ENCODE assay signal across 9 cellular contexts in the genomic region with DNA sequence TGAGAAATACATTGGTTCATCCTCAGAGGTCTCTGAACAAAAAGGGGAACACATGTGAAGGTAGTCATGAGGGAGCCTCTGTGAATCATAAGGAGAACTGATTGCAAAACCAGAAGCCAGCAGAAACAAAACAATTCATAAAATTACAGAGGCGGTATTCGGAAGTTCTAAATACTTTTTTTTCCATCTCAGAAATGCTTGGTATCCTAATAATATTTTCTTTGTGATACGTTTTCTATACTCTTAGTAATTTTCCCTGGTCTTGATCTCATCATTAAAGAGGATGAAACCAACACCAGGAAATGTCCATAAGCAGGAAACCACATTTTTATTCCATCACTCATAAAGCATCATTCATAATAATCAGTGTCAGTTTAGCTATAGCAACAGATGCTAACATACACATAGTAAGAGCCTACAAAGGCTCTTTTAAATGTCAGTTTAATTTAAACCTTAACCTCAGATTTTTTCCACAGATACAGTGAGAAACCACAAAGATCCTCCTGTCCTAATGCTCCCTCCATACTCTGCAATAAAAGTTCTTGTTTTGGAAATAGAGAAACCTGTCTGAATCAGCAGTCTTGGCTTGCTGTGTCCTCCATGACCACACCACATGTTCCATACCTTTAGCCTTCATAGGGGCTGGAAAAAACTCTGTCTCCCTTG. TPM values are rescaled to one million over a fixed set of nuclear protein-coding genes. Genes with fewer than 3 reads are reported as not detected.
DNase-seq lines count a peak whose midpoint lies in the region; ATAC-seq and TF ChIP-seq lines count a peak whose summit lies in the region.
"Had no signal": no experiment of that assay in that cellular context is flagged by ENCODE, and none has a peak within 500 bp of the region (broad histone marks: within the 10 kb centered on the region; RNA-seq: fewer than 3 reads in every experiment).

No MANE protein-coding gene starts in this region.

- H3K9me3 ChIP-seq in DND-41 (ENCODE audit: insufficient read depth, low read length, severe bottlenecking) (no peaks in the 10 kb centered on the region), adipocyte (ENCODE audit: control insufficient read depth, low read length) (no peaks in the 10 kb centered on the region), transverse colon (no peaks in the 10 kb centered on the region), MG63 (peaks cover 5% of the 10 kb centered on the region; the same call in 1 of the 2 replicates)
- H3K9me3 ChIP-seq: pancreas had no signal

- DNase-seq in DND-41 (no peak), KG1 (lab: John Stamatoyannopoulos, UW) (peak; percentile 50), adipocyte (ENCODE audit: low read depth) (peak; percentile 86), memory B cell (ENCODE audit: low spot score in 2 of 2) (peak in 1 of 2 donors; percentile 16), transverse colon (no peak), middle frontal gyrus (ENCODE audit: extremely low spot score, low spot score) (no peak), MG63 (no peak)
- DNase-seq: pancreas had no signal

- H3K27ac Mint-ChIP-seq in memory B cell = peak overlapping the region; percentile 77

- H2AFZ ChIP-seq in DND-41 (ENCODE audit: low read depth, low read length) = no peak overlapping the region

- no peak for TF ChIP-seq EP300 in transverse colon (IDR thresholded peaks at IDR 0.05; ENCODE audit: low read depth)

- in situ Hi-C loops in transverse colon (cut with MboI; ENCODE audit: low pct_ligation_motif_present in 1 of 4, low pct_unique_long_range_greater_than_20kb in 1 of 4, low sequenced_read_pairs in 3 of 4) = no loop called here

- no peak overlapping the region for H3K4me3 ChIP-seq in DND-41 (ENCODE audit: low read depth in 1 of 2, low read length in 2 of 2)
- H3K4me3 ChIP-seq in adipocyte (ENCODE audit: low read length) = peak overlapping the region; percentile 12
- H3K4me3 ChIP-seq in transverse colon = no peak overlapping the region
- H3K4me3 ChIP-seq in MG63 = no peak overlapping the region
- H3K4me3 ChIP-seq: pancreas had no signal

- H3K9ac ChIP-seq in DND-41 (ENCODE audit: low read depth, low read length) = no peak overlapping the region
- H3K9ac ChIP-seq in adipocyte (ENCODE audit: low read length) = no peak overlapping the region

- H3K27ac ChIP-seq in DND-41 (ENCODE audit: low read length) (no peak overlapping the region), transverse colon (peak overlapping the region in 2 of 4 donors; percentile 42 to 46)

- peaks cover 14% of the 10 kb centered on the region for H3K4me1 Mint-ChIP-seq in memory B cell

- H3K27me3 ChIP-seq in DND-41 (ENCODE audit: insufficient read depth, low read length, poor library complexity) (no peaks in the 10 kb centered on the region), adipocyte (replicated peaks; ENCODE audit: control insufficient read depth, insufficient read depth, low read length) (no peaks in the 10 kb centered on the region), transverse colon (no peaks in the 10 kb centered on the region), MG63 (no peaks in the 10 kb centered on the region)
- H3K27me3 ChIP-seq: pancreas had no signal

- H3K36me3 Mint-ChIP-seq in memory B cell = no peaks in the 10 kb centered on the region

- no peak for TF ChIP-seq CTCF in DND-41 (IDR thresholded peaks at IDR 0.05; ENCODE audit: borderline replicate concordance, extremely low read depth, low read length, poor library complexity, severe bottlenecking)
- TF ChIP-seq CTCF in transverse colon (IDR thresholded peaks at IDR 0.05) = no peak

- no peak overlapping the region for H3K4me2 ChIP-seq in DND-41 (ENCODE audit: insufficient read depth, low read length)

- WGBS in transverse colon (ENCODE audit: low coverage in 1 of 2), 2 donors = 34 to 59% methylated on average over 3 of the region's 3 CpGs

- H3K4me1 ChIP-seq in DND-41 (ENCODE audit: insufficient read depth, low read length) (peaks cover 18% of the 10 kb centered on the region), adipocyte (ENCODE audit: control insufficient read depth, insufficient read depth, low read length) (peaks cover 14% of the 10 kb centered on the region), transverse colon (peaks cover 0 to 13% (median 0%) of the 10 kb centered on the region in 4 donors)

- TF ChIP-seq POLR2A in transverse colon (IDR thresholded peaks at IDR 0.05) = no peak

- H3K79me2 ChIP-seq in DND-41 (ENCODE audit: insufficient read depth, low read length) = no peaks in the 10 kb centered on the region

- H3K36me3 ChIP-seq in DND-41 (ENCODE audit: insufficient read depth, low read length) (no peaks in the 10 kb centered on the region), adipocyte (ENCODE audit: control insufficient read depth, insufficient read depth, low read length, severe bottlenecking) (no peaks in the 10 kb centered on the region), transverse colon (no peaks in the 10 kb centered on the region), MG63 (no peaks in the 10 kb centered on the region)
- H3K36me3 ChIP-seq: pancreas had no signal

- H3K9me3 Mint-ChIP-seq in memory B cell = no peaks in the 10 kb centered on the region

- ATAC-seq in DND-41 (ENCODE audit: insufficient read depth, low read depth) = peak; percentile 95
- peak; percentile 67 for ATAC-seq in GM21447 (IDR thresholded peaks at IDR 0.05; ENCODE audit: unreplicated experiment)
- ATAC-seq in memory B cell (ENCODE audit: low read depth) = peak; percentile 84

- no peaks in the 10 kb centered on the region for H4K20me1 ChIP-seq in DND-41 (ENCODE audit: insufficient read depth, low read length)

- no peaks in the 10 kb centered on the region for H3K27me3 Mint-ChIP-seq in memory B cell

- intact Hi-C loops in transverse colon (cut with DNase I; ENCODE audit: low total_unique reads) = no loop called here

- H3K4me3 Mint-ChIP-seq in memory B cell = no peak overlapping the region

RNA-seq across cellular contexts. Expression of a gene that starts 29.2 kb away (rescaled TPM):
- total RNA-seq in transverse colon = 1,000 to 10,000 TPM in 2 of 4 donors, 100 to 1,000 TPM in 1, 10 to 100 TPM in 1; 46.2 to 1,239 (median 876) TPM
- total RNA-seq in MG63 (2014; rRNA removed; shearing (Covaris generic); ENCODE audit: low replicate concordance) = 67.1 and 80.0 TPM in 2 replicates

Comparison
In these comparisons a context has a peak if more than half of its experiments do, and no peak if none do; other contexts are left out.
1. DNase-seq: peak in KG1 (single experiment) and adipocyte (single experiment); none in DND-41 (single experiment), transverse colon (single experiment), middle frontal gyrus (single experiment) and MG63 (single experiment).
2. Peak in every context shown above with its lines, with median percentiles within 50 percentile points of each other: ATAC-seq.